In genomic region chr5:141677415-141677814, GRCh38 we compare ENCODE assay signal across 1 cellular context.
TF ChIP-seq lines count a peak whose summit lies in the region.

No MANE protein-coding gene starts in this region.

TF ChIP-seq in SK-N-SH treated with all-trans-retinoic acid at 6 μM for 48 hours, 23 proteins besides CTCF, POLR2A, EP300 and RAD21 (continued from another document):
- TF ChIP-seq ISL1 (CRISPR knock-in tag; IDR thresholded peaks at IDR 0.05) (no peak), ZFP3 (CRISPR knock-in tag; IDR thresholded peaks at IDR 0.05) (no peak), TSHZ2 (CRISPR knock-in tag; IDR thresholded peaks at IDR 0.05) (no peak), ZNF565 (CRISPR knock-in tag; conservative IDR thresholded peaks at IDR 0.05; ENCODE audit: low read depth) (no peak), TCF4 (CRISPR knock-in tag; IDR thresholded peaks at IDR 0.05; ENCODE audit: borderline replicate concordance) (no peak), ZC3H10 (CRISPR knock-in tag; IDR thresholded peaks at IDR 0.05) (no peak), TOX (CRISPR knock-in tag; IDR thresholded peaks at IDR 0.05; ENCODE audit: borderline replicate concordance) (no peak), ZNF8 (CRISPR knock-in tag; IDR thresholded peaks at IDR 0.05) (no peak), CSDC2 (CRISPR knock-in tag; IDR thresholded peaks at IDR 0.05) (no peak), PATZ1 (CRISPR knock-in tag; IDR thresholded peaks at IDR 0.05; ENCODE audit: borderline replicate concordance) (no peak), ESRRG (CRISPR knock-in tag; IDR thresholded peaks at IDR 0.05) (no peak), CSRNP3 (CRISPR knock-in tag; IDR thresholded peaks at IDR 0.05) (no peak), BACH2 (CRISPR knock-in tag; IDR thresholded peaks at IDR 0.05; ENCODE audit: borderline replicate concordance) (no peak)
